In genomic region chr12:122421815-122422737, GRCh38 we compare ENCODE assay signal across 1 cellular context.
TF ChIP-seq lines count a peak whose summit lies in the region.

CLIP1 (minus strand) TSS chr12:122422669; CDS start chr12:122380452, 42,217 bp downstream.

TF ChIP-seq in HEK293, 187 proteins besides CTCF, POLR2A, EP300 and RAD21 (continued from another document):
- TF ChIP-seq ZNF433 (tag by site-specific recombination; IDR thresholded peaks at IDR 0.05; ENCODE audit: low read depth) = no peak
- peak; percentile 37; the same call in 1 of the 2 replicates for TF ChIP-seq YY2 (tag by site-specific recombination; IDR thresholded peaks at IDR 0.05)
